8 cellular contexts compared by ENCODE assay signal in genomic region chr19:42283248-42284065, GRCh38. TPM values are rescaled to one million over a fixed set of nuclear protein-coding genes. Genes with fewer than 3 reads are reported as not detected.
DNase-seq lines count a peak whose midpoint lies in the region; ATAC-seq, FAIRE-seq and TF ChIP-seq lines count a peak whose summit lies in the region.

No MANE protein-coding gene starts in this region.

- DNase-seq in GM18507 (ENCODE audit: extremely low spot score, insufficient read length, low read depth), result peak; percentile 88
- DNase-seq in NCI-H187 (lab: John Stamatoyannopoulos, UW), result peak; percentile 81 to 98
- peak; percentile 85 for DNase-seq in T1000 (lab: John Stamatoyannopoulos, UW)
- peak; percentile 95 for DNase-seq in astrocyte of the spinal cord (ENCODE audit: low read depth, low spot score)
- no peak for DNase-seq in iPS DF 6.9 (ENCODE audit: low read depth, low spot score)
- DNase-seq in sigmoid colon, result peak; percentile 99

- peak; percentile 82 for FAIRE-seq in GM18507 (lab: Jason Lieb, UNC)

- no peaks in the 10 kb centered on the region for H3K27me3 ChIP-seq in iPS DF 6.9 (ENCODE audit: control insufficient read depth, insufficient read depth, low read length)
- no peaks in the 10 kb centered on the region for H3K27me3 ChIP-seq in sigmoid colon

- no peaks in the 10 kb centered on the region for H3K9me3 ChIP-seq in iPS DF 6.9 (ENCODE audit: control insufficient read depth, insufficient read depth, low read length)
- H3K9me3 ChIP-seq in sigmoid colon, result no peaks in the 10 kb centered on the region

- TF ChIP-seq CTCF in astrocyte of the spinal cord (IDR thresholded peaks at IDR 0.05; ENCODE audit: low read depth, low read length) (no peak), sigmoid colon (IDR thresholded peaks at IDR 0.05) (no peak)

- ATAC-seq in HG02943 (IDR thresholded peaks at IDR 0.05; ENCODE audit: low read depth, unreplicated experiment) (peak; percentile 31), GM21526 (IDR thresholded peaks at IDR 0.05; ENCODE audit: low FRiP score, unreplicated experiment) (no peak)

- peak; percentile 57 to 69 for TF ChIP-seq POLR2A in sigmoid colon (IDR thresholded peaks at IDR 0.05)

- H3K4me1 ChIP-seq in iPS DF 6.9 (ENCODE audit: control insufficient read depth, insufficient read depth, low read length) (peaks cover 21% of the 10 kb centered on the region), sigmoid colon (peaks cover 0 to 73% (median 64%) of the 10 kb centered on the region in 4 donors)

- peak overlapping the region; percentile 15 for H3K4me3 ChIP-seq in astrocyte of the spinal cord (ENCODE audit: low read depth, low read length)
- H3K4me3 ChIP-seq in iPS DF 6.9 (ENCODE audit: low read length), result peak overlapping the region; percentile 78; the same call in 1 of the 2 replicates
- H3K4me3 ChIP-seq in sigmoid colon, result peak overlapping the region; percentile 18 to 76 (median 70)

- no peak overlapping the region for H3K27ac ChIP-seq in iPS DF 6.9 (ENCODE audit: low read length)
- peak overlapping the region; percentile 94 to 99 (median 96) for H3K27ac ChIP-seq in sigmoid colon

- intact Hi-C loops in sigmoid colon (cut with DNase I), result loop anchor here (2.0 kb wide), 1 partner anchor 63 kb away; the partner anchor contains the start of gene ZNF526

- H3K36me3 ChIP-seq in iPS DF 6.9 (ENCODE audit: control insufficient read depth, insufficient read depth, low read length), result peaks cover 14% of the 10 kb centered on the region
- H3K36me3 ChIP-seq in sigmoid colon, result peaks cover 0 to 18% (median 14%) of the 10 kb centered on the region in 4 donors

- in situ Hi-C loops in astrocyte of the spinal cord (cut with HindIII; ENCODE audit: low sequenced_read_pairs), result no loop called here

- no CpG with 5 or more reads among the region's 73 CpGs for WGBS in iPS DF 6.9 (ENCODE audit: insufficient coverage, insufficient read length)
- 1% methylated on average over 72 to 73 of the region's 73 CpGs for WGBS in sigmoid colon, 2 donors

- TF ChIP-seq EP300 in sigmoid colon (IDR thresholded peaks at IDR 0.05), result no peak

RNA-seq across cellular contexts. Expression of gene CIC, which starts 14.4 kb away (rescaled TPM):
- 10 to 100 TPM; 16.0 to 31.3 (median 24.9) TPM for total RNA-seq in sigmoid colon
- 10 to 100 TPM in 2 of 3 donors, 1 to 10 TPM in 1; 8.4 to 42.1 (median 17.3) TPM for polyA plus RNA-seq in sigmoid colon

RNA-seq across cellular contexts. Expression of gene PRR19, which starts 18.5 kb away (rescaled TPM):
- total RNA-seq in sigmoid colon, result not detected
- under 1 TPM in 2 of 3 donors, not detected in 1; 0.69 to 0.79 TPM for polyA plus RNA-seq in sigmoid colon

RNA-seq across cellular contexts. Expression of gene PAFAH1B3, which starts 19.0 kb away (rescaled TPM):
- 1 to 10 TPM; 5.6 to 8.6 (median 6.0) TPM for total RNA-seq in sigmoid colon
- polyA plus RNA-seq in sigmoid colon, result 10 to 100 TPM; 27.0 to 44.3 (median 27.7) TPM

RNA-seq across cellular contexts. Expression of gene ERF, which starts 28.5 kb away (rescaled TPM):
- 10 to 100 TPM; 18.9 to 39.3 (median 25.6) TPM for total RNA-seq in sigmoid colon
- 10 to 100 TPM; 18.6 to 42.8 (median 23.6) TPM for polyA plus RNA-seq in sigmoid colon

RNA-seq across cellular contexts. Expression of gene TMEM145, which starts 29.7 kb away (rescaled TPM):
- total RNA-seq in sigmoid colon, result 1 to 10 TPM in 1 of 4 donors, under 1 TPM in 2, not detected in 1; 0.54 to 4.4 (median 0.71) TPM
- under 1 TPM in 1 of 3 donors, not detected in 2; 0.58 TPM for polyA plus RNA-seq in sigmoid colon

Comparison
In these comparisons a context has a peak if more than half of its experiments do, and no peak if none do; other contexts are left out.
1. H3K4me3 ChIP-seq: peak in every context shown above with its lines; median percentile 78 in iPS DF 6.9; 70 in sigmoid colon; 15 in astrocyte of the spinal cord.